31 cellular contexts compared by ENCODE assay signal in the genomic region with DNA sequence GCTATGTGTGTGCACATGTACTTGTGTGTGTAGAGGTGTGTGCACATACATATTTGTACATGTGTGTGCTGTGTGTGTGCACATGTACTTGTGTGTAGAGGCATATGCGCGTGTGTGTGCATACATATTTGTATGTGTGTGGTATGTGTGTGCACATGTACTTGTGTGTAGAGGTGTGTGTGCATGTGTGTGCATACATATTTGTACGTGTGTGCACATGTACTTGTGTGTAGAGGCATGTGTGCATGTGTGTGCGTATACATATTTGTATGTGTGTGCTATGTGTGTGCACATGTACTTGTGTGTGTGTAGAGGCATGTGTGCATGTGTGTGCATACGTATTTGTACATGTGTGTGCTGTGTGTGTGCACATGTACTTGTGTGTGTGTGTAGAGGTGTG.
"Had no signal": no experiment of that assay in that cellular context is flagged by ENCODE, and none has a peak within 500 bp of the region (broad histone marks: within the 10 kb centered on the region; RNA-seq: fewer than 3 reads in every experiment).

No MANE protein-coding gene starts in this region.

- H3K4me3 ChIP-seq: adrenal gland, body of pancreas, cardiac muscle cell, colonic mucosa, esophagus squamous epithelium, gastroesophageal sphincter had no signal

- ATAC-seq: activated CD4-positive, alpha-beta T cell treated with anti-CD3 and anti-CD28 coated beads for 36 hours; activated CD8-positive, alpha-beta memory T cell treated with anti-CD3 and anti-CD28 coated beads, Interleukin-2, amount 10 ng/mL, durations not matched to agents 7 days and 5 days; activated CD8-positive, alpha-beta T cell treated with anti-CD3 and anti-CD28 coated beads, Interleukin-2, amount 10 ng/mL, durations not matched to agents 7 days and 5 days; activated naive CD8-positive, alpha-beta T cell treated with anti-CD3 and anti-CD28 coated beads, Interleukin-2, amount 50 U/mL, for 24 hours; body of pancreas; gastroesophageal sphincter had no signal

- H3K4me1 ChIP-seq: adrenal gland, body of pancreas, colonic mucosa, esophagus squamous epithelium had no signal

- FAIRE-seq: endometrium, endothelial cell of umbilical vein had no signal

- H3K27ac ChIP-seq: adrenal gland, body of pancreas, cardiac muscle cell, colonic mucosa, epithelial cell of prostate, esophagus squamous epithelium, gastroesophageal sphincter had no signal

- DNase-seq: activated CD4-positive, alpha-beta memory T cell treated with anti-CD3 and anti-CD28 coated beads for 36 hours; activated CD4-positive, alpha-beta T cell treated with anti-CD3 and anti-CD28 coated beads for 36 hours; activated CD4-positive, alpha-beta T cell treated with anti-CD3 and anti-CD28 coated beads, Interleukin-2, amount 10 ng/mL, durations not matched to agents 24 days and 14 days; activated CD4-positive, CD25-positive, alpha-beta regulatory T cell; activated CD4-positive, CD25-positive, alpha-beta regulatory T cell treated with anti-CD3 and anti-CD28 coated beads, Interleukin-2, amount 50 U/mL, for 72 hours; activated CD8-positive, alpha-beta memory T cell treated with anti-CD3 and anti-CD28 coated beads, Interleukin-2, amount 10 ng/mL, durations not matched to agents 7 days and 5 days; activated CD8-positive, alpha-beta memory T cell treated with anti-CD3 and anti-CD28 coated beads, Interleukin-2, amount 50 U/mL, for 4 hours; activated CD8-positive, alpha-beta T cell treated with anti-CD3 and anti-CD28 coated beads, Interleukin-2, amount 10 ng/mL, durations not matched to agents 7 days and 5 days; activated effector memory CD4-positive, alpha-beta T cell treated with anti-CD3 and anti-CD28 coated beads, Interleukin-2, amount 50 U/mL, for 16 hours; activated naive CD4-positive, alpha-beta T cell treated with anti-CD3 and anti-CD28 coated beads for 36 hours; activated naive CD8-positive, alpha-beta T cell treated with anti-CD3 and anti-CD28 coated beads for 36 hours; activated naive CD8-positive, alpha-beta T cell treated with anti-CD3 and anti-CD28 coated beads, Interleukin-2, amount 50 U/mL, for 24 hours; activated T-cell treated with anti-CD3 and anti-CD28 coated beads, Interleukin-2, amount 50 U/mL, for 1 hour; activated T-cell treated with anti-CD3 and anti-CD28 coated beads, Interleukin-2, amount 50 U/mL, for 48 hours; adrenal gland; amygdala; aorta; body of pancreas; central memory CD4-positive, alpha-beta T cell; cerebellar nuclear complex; colonic mucosa; effector CD8-positive, alpha-beta T cell; esophagus squamous epithelium; foreskin melanocyte; head of caudate nucleus; T-helper 2 cell had no signal

- H3K36me3 ChIP-seq: adrenal gland, cardiac muscle cell, colonic mucosa, esophagus squamous epithelium, gastroesophageal sphincter had no signal

- H3K27me3 ChIP-seq: adrenal gland, body of pancreas, cardiac muscle cell, colonic mucosa, esophagus squamous epithelium had no signal

- H3K9me3 ChIP-seq: adrenal gland, body of pancreas, colonic mucosa, esophagus squamous epithelium, gastroesophageal sphincter had no signal
